ENCODE assay signal across 13 cellular contexts in the genomic region with DNA sequence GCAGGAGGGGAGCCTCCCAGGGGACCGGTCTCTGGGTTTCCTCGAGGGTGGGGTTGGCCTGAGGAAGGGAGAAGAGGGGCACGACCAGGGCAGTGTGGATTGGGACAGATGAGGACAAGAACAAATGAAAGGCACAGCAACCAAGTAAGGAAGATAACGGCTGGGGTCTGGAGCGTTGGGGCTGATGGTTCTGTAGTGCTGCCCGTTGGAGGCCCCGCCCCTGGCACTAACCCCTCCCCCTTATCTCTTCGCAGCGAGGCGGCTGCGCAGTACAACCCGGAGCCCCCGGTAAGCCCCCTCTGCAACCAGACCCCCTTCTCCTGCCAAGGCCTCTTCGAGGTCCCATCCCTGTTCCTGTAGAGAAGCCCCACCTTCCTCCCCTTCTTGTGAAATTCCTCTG. TPM values are rescaled to one million over a fixed set of nuclear protein-coding genes. Genes with fewer than 3 reads are reported as not detected.
DNase-seq lines count a peak whose midpoint lies in the region; ATAC-seq and TF ChIP-seq lines count a peak whose summit lies in the region.
"Had no signal": no experiment of that assay in that cellular context is flagged by ENCODE, and none has a peak within 500 bp of the region (broad histone marks: within the 10 kb centered on the region; RNA-seq: fewer than 3 reads in every experiment).

No MANE protein-coding gene starts in this region.

- CTCF ChIA-PET in WTC11 (lab: Charles Lee): no interaction called here

- peaks cover 3% of the 10 kb centered on the region for H3K4me1 ChIP-seq in iPS-18a (ENCODE audit: control insufficient read depth, low read depth, low read length)

- H3K4me3 ChIP-seq in iPS-18a (ENCODE audit: low read length): peak overlapping the region; percentile 69

- peaks cover 59% of the 10 kb centered on the region for H3K36me3 Mint-ChIP-seq in activated T-cell treated with anti-CD3 and anti-CD28 coated beads, Interleukin-2, amount 50 U/mL, for 24 hours (ENCODE audit: low read depth)
- H3K36me3 Mint-ChIP-seq in WTC11: peaks cover 42% of the 10 kb centered on the region
- H3K36me3 Mint-ChIP-seq in stimulated activated naive B cell treated with anti-CD40 and anti-IgM and Interleukin-4, amounts not matched to agents 10 μg/mL and 1 μg/mL and 100 μg/mL, for 72 hours: peaks cover 38 to 53% of the 10 kb centered on the region in 2 donors

- H3K9me3 ChIP-seq in iPS-18a (ENCODE audit: control insufficient read depth, low read depth, low read length): no peaks in the 10 kb centered on the region

- no peaks in the 10 kb centered on the region for H3K27me3 Mint-ChIP-seq in activated T-cell treated with anti-CD3 and anti-CD28 coated beads, Interleukin-2, amount 50 U/mL, for 24 hours
- no peaks in the 10 kb centered on the region; the same call in 1 of the 2 replicates for H3K27me3 Mint-ChIP-seq in WTC11 (ENCODE audit: low read depth)
- no peaks in the 10 kb centered on the region for H3K27me3 Mint-ChIP-seq in stimulated activated naive B cell treated with anti-CD40 and anti-IgM and Interleukin-4, amounts not matched to agents 10 μg/mL and 1 μg/mL and 100 μg/mL, for 72 hours

- POLR2A ChIA-PET in WTC11 (lab: Charles Lee): no interaction called here

- DNase-seq in activated T-cell treated with anti-CD3 and anti-CD28 coated beads, Interleukin-2, amount 50 U/mL, for 24 hours: no peak
- no peak for DNase-seq in activated T-cell treated with anti-CD3 and anti-CD28 coated beads for 4 hours
- DNase-seq in WTC11 (ENCODE audit: low spot score): no peak
- no peak for DNase-seq in stimulated activated naive B cell treated with anti-CD40 and anti-IgM and Interleukin-4, amounts not matched to agents 10 μg/mL and 1 μg/mL and 100 μg/mL, for 72 hours
- DNase-seq: activated naive CD4-positive, alpha-beta T cell treated with anti-CD3 and anti-CD28 coated beads, Interleukin-2, amount 50 U/mL, for 16 hours; effector CD8-positive, alpha-beta T cell; GF-D8; SIG-M5 had no signal

- peaks cover 34% of the 10 kb centered on the region for H3K36me3 ChIP-seq in iPS-18a (ENCODE audit: control insufficient read depth, low read depth, low read length)

- peak overlapping the region; percentile 92 for H3K4me3 Mint-ChIP-seq in activated T-cell treated with anti-CD3 and anti-CD28 coated beads, Interleukin-2, amount 50 U/mL, for 24 hours
- peak overlapping the region; percentile 79 for H3K4me3 Mint-ChIP-seq in WTC11
- peak overlapping the region; percentile 84 to 97 for H3K4me3 Mint-ChIP-seq in stimulated activated naive B cell treated with anti-CD40 and anti-IgM and Interleukin-4, amounts not matched to agents 10 μg/mL and 1 μg/mL and 100 μg/mL, for 72 hours

- no peaks in the 10 kb centered on the region for H3K27me3 ChIP-seq in iPS-18a (ENCODE audit: control insufficient read depth, insufficient read depth, low read length)

- peaks cover 16% of the 10 kb centered on the region for H3K4me1 Mint-ChIP-seq in activated T-cell treated with anti-CD3 and anti-CD28 coated beads, Interleukin-2, amount 50 U/mL, for 24 hours (ENCODE audit: low read depth)
- H3K4me1 Mint-ChIP-seq in WTC11: peaks cover 9% of the 10 kb centered on the region
- H3K4me1 Mint-ChIP-seq in stimulated activated naive B cell treated with anti-CD40 and anti-IgM and Interleukin-4, amounts not matched to agents 10 μg/mL and 1 μg/mL and 100 μg/mL, for 72 hours: peaks cover 20 to 26% of the 10 kb centered on the region in 2 donors

- peak overlapping the region; percentile 90 for H3K27ac Mint-ChIP-seq in activated T-cell treated with anti-CD3 and anti-CD28 coated beads, Interleukin-2, amount 50 U/mL, for 24 hours
- 0 out of 2 replicates have a peak overlapping the region, but pooled peaks have one; percentile 97 for H3K27ac Mint-ChIP-seq in WTC11
- peak overlapping the region; percentile 42 for H3K27ac Mint-ChIP-seq in stimulated activated naive B cell treated with anti-CD40 and anti-IgM and Interleukin-4, amounts not matched to agents 10 μg/mL and 1 μg/mL and 100 μg/mL, for 72 hours

- ATAC-seq in WTC11 (no peak), HG03039 (IDR thresholded peaks at IDR 0.05; ENCODE audit: unreplicated experiment) (no peak), GM21367 (IDR thresholded peaks at IDR 0.05; ENCODE audit: unreplicated experiment) (no peak), GM19328 (IDR thresholded peaks at IDR 0.05; ENCODE audit: unreplicated experiment) (no peak)
- ATAC-seq in stimulated activated naive B cell treated with anti-CD40 and anti-IgM and Interleukin-4, amounts not matched to agents 10 μg/mL and 1 μg/mL and 100 μg/mL, for 72 hours (replicated peaks): no peak

- no peak for TF ChIP-seq CTCF in WTC11 (IDR thresholded peaks at IDR 0.05)

- H3K27ac ChIP-seq in iPS-18a (ENCODE audit: low read length): no peak overlapping the region

- H3K9ac ChIP-seq in iPS-18a (ENCODE audit: low read length): no peak overlapping the region

- H3K9me3 Mint-ChIP-seq in activated T-cell treated with anti-CD3 and anti-CD28 coated beads, Interleukin-2, amount 50 U/mL, for 24 hours: no peaks in the 10 kb centered on the region
- H3K9me3 Mint-ChIP-seq in WTC11: no peaks in the 10 kb centered on the region
- peaks cover 5% of the 10 kb centered on the region in 2 donors for H3K9me3 Mint-ChIP-seq in stimulated activated naive B cell treated with anti-CD40 and anti-IgM and Interleukin-4, amounts not matched to agents 10 μg/mL and 1 μg/mL and 100 μg/mL, for 72 hours

TF ChIP-seq in WTC11, 78 proteins besides CTCF, POLR2A, EP300 and RAD21 (continues in another document):
- TF ChIP-seq, protein P1, sequence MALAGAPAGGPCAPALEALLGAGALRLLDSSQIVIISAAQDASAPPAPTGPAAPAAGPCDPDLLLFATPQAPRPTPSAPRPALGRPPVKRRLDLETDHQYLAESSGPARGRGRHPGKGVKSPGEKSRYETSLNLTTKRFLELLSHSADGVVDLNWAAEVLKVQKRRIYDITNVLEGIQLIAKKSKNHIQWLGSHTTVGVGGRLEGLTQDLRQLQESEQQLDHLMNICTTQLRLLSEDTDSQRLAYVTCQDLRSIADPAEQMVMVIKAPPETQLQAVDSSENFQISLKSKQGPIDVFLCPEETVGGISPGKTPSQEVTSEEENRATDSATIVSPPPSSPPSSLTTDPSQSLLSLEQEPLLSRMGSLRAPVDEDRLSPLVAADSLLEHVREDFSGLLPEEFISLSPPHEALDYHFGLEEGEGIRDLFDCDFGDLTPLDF (CRISPR knock-in tag; IDR thresholded peaks at IDR 0.05): no peak
- TF ChIP-seq, protein P2, sequence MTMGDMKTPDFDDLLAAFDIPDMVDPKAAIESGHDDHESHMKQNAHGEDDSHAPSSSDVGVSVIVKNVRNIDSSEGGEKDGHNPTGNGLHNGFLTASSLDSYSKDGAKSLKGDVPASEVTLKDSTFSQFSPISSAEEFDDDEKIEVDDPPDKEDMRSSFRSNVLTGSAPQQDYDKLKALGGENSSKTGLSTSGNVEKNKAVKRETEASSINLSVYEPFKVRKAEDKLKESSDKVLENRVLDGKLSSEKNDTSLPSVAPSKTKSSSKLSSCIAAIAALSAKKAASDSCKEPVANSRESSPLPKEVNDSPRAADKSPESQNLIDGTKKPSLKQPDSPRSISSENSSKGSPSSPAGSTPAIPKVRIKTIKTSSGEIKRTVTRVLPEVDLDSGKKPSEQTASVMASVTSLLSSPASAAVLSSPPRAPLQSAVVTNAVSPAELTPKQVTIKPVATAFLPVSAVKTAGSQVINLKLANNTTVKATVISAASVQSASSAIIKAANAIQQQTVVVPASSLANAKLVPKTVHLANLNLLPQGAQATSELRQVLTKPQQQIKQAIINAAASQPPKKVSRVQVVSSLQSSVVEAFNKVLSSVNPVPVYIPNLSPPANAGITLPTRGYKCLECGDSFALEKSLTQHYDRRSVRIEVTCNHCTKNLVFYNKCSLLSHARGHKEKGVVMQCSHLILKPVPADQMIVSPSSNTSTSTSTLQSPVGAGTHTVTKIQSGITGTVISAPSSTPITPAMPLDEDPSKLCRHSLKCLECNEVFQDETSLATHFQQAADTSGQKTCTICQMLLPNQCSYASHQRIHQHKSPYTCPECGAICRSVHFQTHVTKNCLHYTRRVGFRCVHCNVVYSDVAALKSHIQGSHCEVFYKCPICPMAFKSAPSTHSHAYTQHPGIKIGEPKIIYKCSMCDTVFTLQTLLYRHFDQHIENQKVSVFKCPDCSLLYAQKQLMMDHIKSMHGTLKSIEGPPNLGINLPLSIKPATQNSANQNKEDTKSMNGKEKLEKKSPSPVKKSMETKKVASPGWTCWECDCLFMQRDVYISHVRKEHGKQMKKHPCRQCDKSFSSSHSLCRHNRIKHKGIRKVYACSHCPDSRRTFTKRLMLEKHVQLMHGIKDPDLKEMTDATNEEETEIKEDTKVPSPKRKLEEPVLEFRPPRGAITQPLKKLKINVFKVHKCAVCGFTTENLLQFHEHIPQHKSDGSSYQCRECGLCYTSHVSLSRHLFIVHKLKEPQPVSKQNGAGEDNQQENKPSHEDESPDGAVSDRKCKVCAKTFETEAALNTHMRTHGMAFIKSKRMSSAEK (CRISPR knock-in tag; IDR thresholded peaks at IDR 0.05; ENCODE audit: borderline replicate concordance): no peak
- TF ChIP-seq TEAD4 (CRISPR knock-in tag; IDR thresholded peaks at IDR 0.05): no peak
- TF ChIP-seq ZNF263 (CRISPR knock-in tag; IDR thresholded peaks at IDR 0.05; ENCODE audit: low read depth): no peak
- no peak for TF ChIP-seq ZNF317 (CRISPR knock-in tag; IDR thresholded peaks at IDR 0.05; ENCODE audit: borderline replicate concordance, low read depth)
- TF ChIP-seq RELA (CRISPR knock-in tag; IDR thresholded peaks at IDR 0.05; ENCODE audit: borderline replicate concordance): no peak
- TF ChIP-seq ZNF423 (CRISPR knock-in tag; IDR thresholded peaks at IDR 0.05): no peak
- TF ChIP-seq ELF4 (CRISPR knock-in tag; IDR thresholded peaks at IDR 0.05; ENCODE audit: low read depth): no peak
- TF ChIP-seq, protein P3, sequence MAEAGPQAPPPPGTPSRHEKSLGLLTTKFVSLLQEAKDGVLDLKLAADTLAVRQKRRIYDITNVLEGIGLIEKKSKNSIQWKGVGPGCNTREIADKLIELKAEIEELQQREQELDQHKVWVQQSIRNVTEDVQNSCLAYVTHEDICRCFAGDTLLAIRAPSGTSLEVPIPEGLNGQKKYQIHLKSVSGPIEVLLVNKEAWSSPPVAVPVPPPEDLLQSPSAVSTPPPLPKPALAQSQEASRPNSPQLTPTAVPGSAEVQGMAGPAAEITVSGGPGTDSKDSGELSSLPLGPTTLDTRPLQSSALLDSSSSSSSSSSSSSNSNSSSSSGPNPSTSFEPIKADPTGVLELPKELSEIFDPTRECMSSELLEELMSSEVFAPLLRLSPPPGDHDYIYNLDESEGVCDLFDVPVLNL (CRISPR knock-in tag; IDR thresholded peaks at IDR 0.05; ENCODE audit: borderline replicate concordance, low read depth): no peak
- TF ChIP-seq TEAD1 (CRISPR knock-in tag; IDR thresholded peaks at IDR 0.05): no peak

RNA-seq across cellular contexts. Expression of a gene that starts 2.2 kb away (rescaled TPM):
- total RNA-seq in WTC11 (2021): 332 to 358 TPM (median 344 TPM) in 3 replicates

RNA-seq across cellular contexts. Expression of a gene that starts 10.2 kb away (rescaled TPM):
- 0.64 to 1.0 TPM (median 0.70 TPM) in 3 replicates for total RNA-seq in WTC11 (2021)
- total RNA-seq: LHCN-M2 had no signal

RNA-seq across cellular contexts. Expression of a gene that starts 26.8 kb away (rescaled TPM):
- 170 to 187 TPM (median 182 TPM) in 3 replicates for total RNA-seq in WTC11 (2021)

RNA-seq across cellular contexts. Expression of a gene that starts 27.4 kb away (rescaled TPM):
- total RNA-seq in WTC11 (2021): 161 to 177 TPM (median 165 TPM) in 3 replicates

RNA-seq across cellular contexts. Expression of a gene that starts 31.1 kb away (rescaled TPM):
- not detected in 3 replicates for total RNA-seq in WTC11 (2021)
- total RNA-seq: LHCN-M2 had no signal

Comparison
In these comparisons a context has a peak if more than half of its experiments do, and no peak if none do; other contexts are left out.
1. H3K27ac Mint-ChIP-seq: peak in every context shown above with its lines; median percentile 97 in WTC11; 90 in activated T-cell treated with anti-CD3 and anti-CD28 coated beads, Interleukin-2, amount 50 U/mL, for 24 hours; 42 in stimulated activated naive B cell treated with anti-CD40 and anti-IgM and Interleukin-4, amounts not matched to agents 10 μg/mL and 1 μg/mL and 100 μg/mL, for 72 hours.